ENCODE assay signal across 23 cellular contexts in the genomic region with DNA sequence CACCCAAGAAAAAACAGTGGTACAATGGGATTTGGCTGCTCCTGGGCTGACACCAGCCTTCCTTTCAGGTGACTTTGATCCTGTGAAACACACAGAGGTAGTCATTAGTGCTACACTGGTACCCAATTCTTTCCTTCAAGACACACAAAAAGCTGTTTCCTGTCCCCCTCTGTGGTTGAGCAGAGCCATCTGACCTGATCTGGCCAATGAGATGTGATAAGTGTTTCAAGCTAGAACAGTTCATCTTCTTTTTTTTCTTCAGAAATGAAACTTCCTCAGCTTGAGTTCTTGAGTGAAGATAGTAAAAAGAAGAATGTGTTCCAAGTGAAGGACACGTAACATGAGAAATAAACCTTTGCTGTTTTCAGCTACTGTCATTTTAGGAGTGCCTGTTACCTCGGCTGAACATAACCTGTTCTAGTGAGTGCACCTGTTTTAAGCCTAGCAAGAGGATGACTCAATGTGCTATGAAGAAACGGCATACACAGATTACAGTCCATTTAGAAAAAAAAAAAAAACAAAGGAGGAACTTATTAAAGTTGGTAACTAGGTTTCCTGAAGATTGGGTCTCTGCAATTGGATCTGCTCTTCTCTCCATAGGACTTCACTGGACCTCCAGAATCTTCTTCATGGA.
DNase-seq lines count a peak whose midpoint lies in the region; ATAC-seq, FAIRE-seq and TF ChIP-seq lines count a peak whose summit lies in the region.
"Had no signal": no experiment of that assay in that cellular context is flagged by ENCODE, and none has a peak within 500 bp of the region (broad histone marks: within the 10 kb centered on the region; RNA-seq: fewer than 3 reads in every experiment).

No MANE protein-coding gene starts in this region.

- no peak overlapping the region for H4K91ac ChIP-seq in mesenchymal stem cell (ENCODE audit: low read length)

- FAIRE-seq in astrocyte (lab: Jason Lieb, UNC), result no peak

- no peak overlapping the region for H2BK120ac ChIP-seq in mesenchymal stem cell (ENCODE audit: low read depth, low read length)

- H3K4me2 ChIP-seq in astrocyte (ENCODE audit: low read length), result peak overlapping the region; percentile 40
- no peak overlapping the region for H3K4me2 ChIP-seq in mesenchymal stem cell (ENCODE audit: low read length, poor library complexity, severe bottlenecking)

- H3K9ac ChIP-seq in astrocyte (ENCODE audit: low read length) (no peak overlapping the region), mesenchymal stem cell (ENCODE audit: low read length) (peak overlapping the region; percentile 9)

- H3K79me2 ChIP-seq in astrocyte (ENCODE audit: insufficient read depth, low read length), result no peaks in the 10 kb centered on the region

- H3K9me3 ChIP-seq in astrocyte (ENCODE audit: insufficient read depth, low read depth, low read length) (no peaks in the 10 kb centered on the region), mesenchymal stem cell (ENCODE audit: control insufficient read depth, low read length) (no peaks in the 10 kb centered on the region), sigmoid colon (no peaks in the 10 kb centered on the region)
- H3K9me3 ChIP-seq: left ventricle myocardium inferior, right lobe of liver had no signal

- intact Hi-C loops in sigmoid colon (cut with DNase I), result no loop called here

- H2AK5ac ChIP-seq in mesenchymal stem cell (ENCODE audit: low read length, severe bottlenecking), result no peak overlapping the region

- no peak overlapping the region for H2BK15ac ChIP-seq in mesenchymal stem cell (ENCODE audit: low read depth, poor library complexity, severe bottlenecking)

- peaks cover 4% of the 10 kb centered on the region for H3K27me3 ChIP-seq in astrocyte (ENCODE audit: insufficient read depth, low read length)
- H3K27me3 ChIP-seq in mesenchymal stem cell (ENCODE audit: control insufficient read depth in 1 of 2, insufficient read depth in 1 of 2, low read length in 2 of 2), result no peaks in the 10 kb centered on the region
- H3K27me3 ChIP-seq in sigmoid colon, result no peaks in the 10 kb centered on the region
- H3K27me3 ChIP-seq: right lobe of liver had no signal

- no peak overlapping the region for H3K14ac ChIP-seq in mesenchymal stem cell (ENCODE audit: low read length in 2 of 2)

- H4K20me1 ChIP-seq in astrocyte (ENCODE audit: insufficient read depth, low read length), result no peaks in the 10 kb centered on the region

- DNase-seq in activated naive CD8-positive, alpha-beta T cell treated with anti-CD3 and anti-CD28 coated beads, Interleukin-2, amount 50 U/mL, for 24 hours, result no peak
- DNase-seq in astrocyte (ENCODE audit: low read depth) (peak; percentile 22), mesenchymal stem cell (no peak), sigmoid colon (no peak)
- DNase-seq in stimulated activated naive B cell treated with anti-CD40 and anti-IgM and Interleukin-4, amounts not matched to agents 10 μg/mL and 1 μg/mL and 100 μg/mL, for 72 hours, result no peak
- DNase-seq: activated CD4-positive, alpha-beta T cell treated with anti-CD3 and anti-CD28 coated beads for 4 hours; activated naive CD8-positive, alpha-beta T cell treated with anti-CD3 and anti-CD28 coated beads for 36 hours; C1 segment of cervical spinal cord; DMS79 treated with DMSO at 0.1 percent for 48 hours; effector CD4-positive, alpha-beta T cell; erythroblast; GOT3; left ventricle myocardium inferior; NCI-H1105 treated with DMSO at 0.1 percent for 48 hours; NCI-H2029; NCI-H2227 treated with DMSO at 0.1 percent for 48 hours; NCI-H748 treated with DMSO at 0.1 percent for 48 hours; right lobe of liver had no signal

- H3K23ac ChIP-seq in mesenchymal stem cell (ENCODE audit: low read length in 2 of 2), result no peak overlapping the region

- H3K9me3 Mint-ChIP-seq in activated naive CD8-positive, alpha-beta T cell (ENCODE audit: low read depth), result no peaks in the 10 kb centered on the region
- H3K9me3 Mint-ChIP-seq in activated naive CD8-positive, alpha-beta T cell treated with anti-CD3 and anti-CD28 coated beads, Interleukin-2, amount 50 U/mL, for 24 hours, result no peaks in the 10 kb centered on the region
- H3K9me3 Mint-ChIP-seq in astrocyte (ENCODE audit: unreplicated experiment), result no peaks in the 10 kb centered on the region
- peaks cover 0 to 10% of the 10 kb centered on the region in 2 donors for H3K9me3 Mint-ChIP-seq in stimulated activated naive B cell treated with anti-CD40 and anti-IgM and Interleukin-4, amounts not matched to agents 10 μg/mL and 1 μg/mL and 100 μg/mL, for 72 hours
- H3K9me3 Mint-ChIP-seq: neural crest cell had no signal

- no peak overlapping the region for H3K18ac ChIP-seq in mesenchymal stem cell (ENCODE audit: low read depth in 1 of 2, low read length in 2 of 2)

- 87% methylated on average over 2 of the region's 3 CpGs for WGBS in mesenchymal stem cell
- WGBS in sigmoid colon, 2 donors, result 37 to 55% methylated on average over 3 of the region's 3 CpGs

- H3K4me3 Mint-ChIP-seq in activated naive CD8-positive, alpha-beta T cell, result peak overlapping the region; percentile 44
- H3K4me3 Mint-ChIP-seq in activated naive CD8-positive, alpha-beta T cell treated with anti-CD3 and anti-CD28 coated beads, Interleukin-2, amount 50 U/mL, for 24 hours, result no peak overlapping the region
- H3K4me3 Mint-ChIP-seq in astrocyte (ENCODE audit: unreplicated experiment), result no peak overlapping the region
- H3K4me3 Mint-ChIP-seq in stimulated activated naive B cell treated with anti-CD40 and anti-IgM and Interleukin-4, amounts not matched to agents 10 μg/mL and 1 μg/mL and 100 μg/mL, for 72 hours, result no peak overlapping the region
- H3K4me3 Mint-ChIP-seq: activated naive CD8-positive, alpha-beta T cell treated with anti-CD3 and anti-CD28 coated beads for 36 hours; mesothelial cell of epicardium; neural crest cell had no signal

- H2BK5ac ChIP-seq in mesenchymal stem cell (ENCODE audit: low read depth, low read length, poor library complexity, severe bottlenecking), result no peak overlapping the region

- no peak overlapping the region for H3K27ac ChIP-seq in astrocyte (ENCODE audit: low read depth, low read length)
- H3K27ac ChIP-seq in mesenchymal stem cell (ENCODE audit: low read length, poor library complexity, severe bottlenecking), result no peak overlapping the region
- no peak overlapping the region for H3K27ac ChIP-seq in sigmoid colon
- H3K27ac ChIP-seq: left ventricle myocardium inferior, right lobe of liver had no signal

- no peak for TF ChIP-seq EP300 in sigmoid colon (IDR thresholded peaks at IDR 0.05)

- H2BK12ac ChIP-seq in mesenchymal stem cell (ENCODE audit: low read length in 2 of 2), result no peak overlapping the region

- H2AFZ ChIP-seq in astrocyte (ENCODE audit: low read depth, low read length) (no peak overlapping the region), mesenchymal stem cell (ENCODE audit: low read depth, low read length) (no peak overlapping the region)

- H3K4me1 ChIP-seq in astrocyte (ENCODE audit: insufficient read depth, low read length) (peaks cover 15% of the 10 kb centered on the region), mesenchymal stem cell (ENCODE audit: control insufficient read depth, insufficient read depth, low read depth, low read length) (peaks cover 2% of the 10 kb centered on the region), sigmoid colon (no peaks in the 10 kb centered on the region)
- H3K4me1 ChIP-seq: left ventricle myocardium inferior, right lobe of liver had no signal

- TF ChIP-seq POLR2A in sigmoid colon (IDR thresholded peaks at IDR 0.05), result no peak

- H3K36me3 Mint-ChIP-seq in activated naive CD8-positive, alpha-beta T cell, result no peaks in the 10 kb centered on the region
- no peaks in the 10 kb centered on the region for H3K36me3 Mint-ChIP-seq in activated naive CD8-positive, alpha-beta T cell treated with anti-CD3 and anti-CD28 coated beads, Interleukin-2, amount 50 U/mL, for 24 hours (ENCODE audit: low read depth)
- H3K36me3 Mint-ChIP-seq in astrocyte (ENCODE audit: low read depth, unreplicated experiment), result no peaks in the 10 kb centered on the region
- no peaks in the 10 kb centered on the region for H3K36me3 Mint-ChIP-seq in stimulated activated naive B cell treated with anti-CD40 and anti-IgM and Interleukin-4, amounts not matched to agents 10 μg/mL and 1 μg/mL and 100 μg/mL, for 72 hours
- H3K36me3 Mint-ChIP-seq: activated naive CD8-positive, alpha-beta T cell treated with anti-CD3 and anti-CD28 coated beads for 36 hours; mesothelial cell of epicardium had no signal

- no peaks in the 10 kb centered on the region for H3K79me1 ChIP-seq in mesenchymal stem cell (replicated peaks; ENCODE audit: low read length, poor library complexity, severe bottlenecking)

- no peak overlapping the region for H4K8ac ChIP-seq in mesenchymal stem cell (ENCODE audit: low read length)

- H3K27me3 Mint-ChIP-seq in activated naive CD8-positive, alpha-beta T cell, result no peaks in the 10 kb centered on the region
- H3K27me3 Mint-ChIP-seq in activated naive CD8-positive, alpha-beta T cell treated with anti-CD3 and anti-CD28 coated beads, Interleukin-2, amount 50 U/mL, for 24 hours, result peaks cover 2% of the 10 kb centered on the region
- no peaks in the 10 kb centered on the region for H3K27me3 Mint-ChIP-seq in astrocyte (ENCODE audit: low read depth, unreplicated experiment)
- H3K27me3 Mint-ChIP-seq in stimulated activated naive B cell treated with anti-CD40 and anti-IgM and Interleukin-4, amounts not matched to agents 10 μg/mL and 1 μg/mL and 100 μg/mL, for 72 hours, result no peaks in the 10 kb centered on the region

- H3K4me3 ChIP-seq in astrocyte (ENCODE audit: insufficient read depth, low read depth, low read length) (no peak overlapping the region), mesenchymal stem cell (ENCODE audit: insufficient read depth in 1 of 2, low read depth in 1 of 2, low read length in 2 of 2) (no peak overlapping the region), sigmoid colon (no peak overlapping the region)
- H3K4me3 ChIP-seq: left ventricle myocardium inferior, right lobe of liver had no signal

- H3K4ac ChIP-seq in mesenchymal stem cell (ENCODE audit: low read depth in 1 of 2, low read length in 2 of 2), result no peak overlapping the region

- TF ChIP-seq CTCF in astrocyte (IDR thresholded peaks at IDR 0.05; ENCODE audit: insufficient read depth, low read depth, low read length) (no peak), sigmoid colon (IDR thresholded peaks at IDR 0.05) (no peak)

- H3K4me1 Mint-ChIP-seq in activated naive CD8-positive, alpha-beta T cell (ENCODE audit: low read depth), result peaks cover 19% of the 10 kb centered on the region
- peaks cover 12% of the 10 kb centered on the region for H3K4me1 Mint-ChIP-seq in activated naive CD8-positive, alpha-beta T cell treated with anti-CD3 and anti-CD28 coated beads, Interleukin-2, amount 50 U/mL, for 24 hours
- H3K4me1 Mint-ChIP-seq in astrocyte (ENCODE audit: low read depth, unreplicated experiment), result peaks cover 16% of the 10 kb centered on the region
- no peaks in the 10 kb centered on the region for H3K4me1 Mint-ChIP-seq in stimulated activated naive B cell treated with anti-CD40 and anti-IgM and Interleukin-4, amounts not matched to agents 10 μg/mL and 1 μg/mL and 100 μg/mL, for 72 hours
- H3K4me1 Mint-ChIP-seq: neural crest cell had no signal

- H3K36me3 ChIP-seq in astrocyte (ENCODE audit: insufficient read depth, low read length) (no peaks in the 10 kb centered on the region), mesenchymal stem cell (ENCODE audit: control insufficient read depth in 1 of 2, insufficient read depth in 2 of 2, low read depth in 1 of 2, low read length in 2 of 2) (no peaks in the 10 kb centered on the region), sigmoid colon (no peaks in the 10 kb centered on the region)
- H3K36me3 ChIP-seq: left ventricle myocardium inferior, right lobe of liver had no signal

- no peak overlapping the region for H3K27ac Mint-ChIP-seq in activated naive CD8-positive, alpha-beta T cell
- H3K27ac Mint-ChIP-seq in activated naive CD8-positive, alpha-beta T cell treated with anti-CD3 and anti-CD28 coated beads, Interleukin-2, amount 50 U/mL, for 24 hours, result no peak overlapping the region
- peak overlapping the region; percentile 2 for H3K27ac Mint-ChIP-seq in astrocyte (ENCODE audit: unreplicated experiment)
- no peak overlapping the region for H3K27ac Mint-ChIP-seq in stimulated activated naive B cell treated with anti-CD40 and anti-IgM and Interleukin-4, amounts not matched to agents 10 μg/mL and 1 μg/mL and 100 μg/mL, for 72 hours
- H3K27ac Mint-ChIP-seq: activated naive CD8-positive, alpha-beta T cell treated with anti-CD3 and anti-CD28 coated beads for 36 hours; mesothelial cell of epicardium had no signal

- no peak for ATAC-seq in activated naive CD8-positive, alpha-beta T cell treated with anti-CD3 and anti-CD28 coated beads, Interleukin-2, amount 50 U/mL, for 24 hours
- no peak for ATAC-seq in HG03097 (IDR thresholded peaks at IDR 0.05; ENCODE audit: low FRiP score, unreplicated experiment)
- no peak for ATAC-seq in GM18520 (IDR thresholded peaks at IDR 0.05; ENCODE audit: unreplicated experiment)
- no peak for ATAC-seq in stimulated activated naive B cell treated with anti-CD40 and anti-IgM and Interleukin-4, amounts not matched to agents 10 μg/mL and 1 μg/mL and 100 μg/mL, for 72 hours (replicated peaks)
- ATAC-seq: right lobe of liver had no signal
